In the genomic region with DNA sequence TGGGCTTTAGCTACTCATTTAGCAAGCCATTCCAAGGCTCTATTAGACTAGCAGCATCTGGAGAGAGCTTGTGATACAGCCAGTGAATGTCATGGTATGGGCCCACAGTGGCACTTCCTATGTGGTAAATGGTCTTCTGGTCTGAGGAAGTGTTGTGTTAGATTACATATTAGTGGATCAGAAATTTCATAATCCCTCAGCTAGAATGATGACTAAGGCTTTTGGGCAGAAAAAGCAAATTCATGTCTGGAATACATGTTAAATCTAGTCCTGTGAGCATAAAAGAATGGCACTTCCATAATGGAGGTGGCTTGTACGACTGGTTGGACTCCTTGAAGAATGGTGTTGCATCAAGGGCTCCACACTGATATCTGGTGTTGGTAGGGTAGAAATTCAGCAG, we compare ENCODE assay signal across 22 cellular contexts.
DNase-seq lines count a peak whose midpoint lies in the region; ATAC-seq and TF ChIP-seq lines count a peak whose summit lies in the region.
"Had no signal": no experiment of that assay in that cellular context is flagged by ENCODE, and none has a peak within 500 bp of the region (broad histone marks: within the 10 kb centered on the region; RNA-seq: fewer than 3 reads in every experiment).

No MANE protein-coding gene starts in this region.

- POLR2A ChIA-PET in CD4-positive, alpha-beta T cell (lab: Charles Lee), result no interaction called here

- no peak overlapping the region for H3K27ac Mint-ChIP-seq in CD4-positive, alpha-beta T cell
- H3K27ac Mint-ChIP-seq: activated CD8-positive, alpha-beta memory T cell treated with anti-CD3 and anti-CD28 coated beads, Interleukin-2, amount 10 ng/mL, durations not matched to agents 7 days and 5 days; natural killer cell treated with Interleukin-12 subunit alpha and Interleukin-12 subunit beta and Interleukin-15 and Interleukin-18, amount 100 ng/mL, for 72 hours had no signal

- no peak overlapping the region for H3K4me3 ChIP-seq in adipocyte (ENCODE audit: low read length)
- H3K4me3 ChIP-seq: dorsolateral prefrontal cortex, esophagus muscularis mucosa, GM12878, skin epidermis had no signal

- H3K4me1 Mint-ChIP-seq in CD4-positive, alpha-beta T cell (ENCODE audit: low read depth), result no peaks in the 10 kb centered on the region
- H3K4me1 Mint-ChIP-seq: activated CD8-positive, alpha-beta memory T cell treated with anti-CD3 and anti-CD28 coated beads, Interleukin-2, amount 10 ng/mL, durations not matched to agents 7 days and 5 days had no signal

- H3K4me1 ChIP-seq in adipocyte (ENCODE audit: control insufficient read depth, insufficient read depth, low read length), result no peaks in the 10 kb centered on the region
- H3K4me1 ChIP-seq: esophagus muscularis mucosa had no signal

- no peaks in the 10 kb centered on the region for H3K36me3 Mint-ChIP-seq in CD4-positive, alpha-beta T cell (ENCODE audit: low read depth)
- H3K36me3 Mint-ChIP-seq: activated CD8-positive, alpha-beta memory T cell treated with anti-CD3 and anti-CD28 coated beads, Interleukin-2, amount 10 ng/mL, durations not matched to agents 7 days and 5 days; natural killer cell treated with Interleukin-12 subunit alpha and Interleukin-12 subunit beta and Interleukin-15 and Interleukin-18, amount 100 ng/mL, for 72 hours had no signal

- DNase-seq in GM03348 (ENCODE audit: low spot score), result peak; percentile 6
- peak; percentile 88 for DNase-seq in MV-4-11 (lab: John Stamatoyannopoulos, UW)
- DNase-seq in adipocyte (ENCODE audit: low read depth), result peak; percentile 22
- peak; percentile 24 for DNase-seq in iris pigment epithelial cell (ENCODE audit: low read depth)
- DNase-seq in CD4-positive, alpha-beta T cell, result no peak
- DNase-seq in DMS 273 (lab: John Stamatoyannopoulos, UW; ENCODE audit: unreplicated experiment), result no peak
- DNase-seq in stimulated activated CD4-positive, alpha-beta T cell treated with anti-CD3 and anti-CD28 coated beads, Interleukin-15, amount 100 ng/mL, for 24 hours, result no peak
- DNase-seq: activated CD8-positive, alpha-beta memory T cell treated with anti-CD3 and anti-CD28 coated beads, Interleukin-2, amount 10 ng/mL, durations not matched to agents 7 days and 5 days; Calu3; dorsolateral prefrontal cortex; mesendoderm; MM.1S; NCI-H1930; NCI-H446 treated with DMSO at 0.1 percent for 48 hours; Right ventricle myocardium superior; stimulated activated CD4-positive, alpha-beta T cell treated with anti-CD3 and anti-CD28 coated beads, Interleukin-4, amount 100 ng/mL, for 1 hour; T-helper 2 cell had no signal

- H3K9me3 ChIP-seq in adipocyte (ENCODE audit: control insufficient read depth, low read length), result no peaks in the 10 kb centered on the region
- no peaks in the 10 kb centered on the region for H3K9me3 ChIP-seq in CD4-positive, alpha-beta T cell (ENCODE audit: control insufficient read depth, low read length)
- H3K9me3 ChIP-seq: esophagus muscularis mucosa had no signal

- H3K36me3 ChIP-seq in adipocyte (ENCODE audit: control insufficient read depth, insufficient read depth, low read length, severe bottlenecking), result no peaks in the 10 kb centered on the region
- H3K36me3 ChIP-seq: esophagus muscularis mucosa had no signal

- no peak overlapping the region for H3K9ac ChIP-seq in adipocyte (ENCODE audit: low read length)

- H3K27me3 Mint-ChIP-seq in CD4-positive, alpha-beta T cell, result no peaks in the 10 kb centered on the region
- H3K27me3 Mint-ChIP-seq: activated CD8-positive, alpha-beta memory T cell treated with anti-CD3 and anti-CD28 coated beads, Interleukin-2, amount 10 ng/mL, durations not matched to agents 7 days and 5 days; natural killer cell treated with Interleukin-12 subunit alpha and Interleukin-12 subunit beta and Interleukin-15 and Interleukin-18, amount 100 ng/mL, for 72 hours had no signal

- H3K27me3 ChIP-seq in adipocyte (replicated peaks; ENCODE audit: control insufficient read depth, insufficient read depth, low read length), result no peaks in the 10 kb centered on the region
- H3K27me3 ChIP-seq in CD4-positive, alpha-beta T cell (ENCODE audit: control insufficient read depth, insufficient read depth, low read length), result no peaks in the 10 kb centered on the region
- H3K27me3 ChIP-seq: dorsolateral prefrontal cortex, esophagus muscularis mucosa had no signal

- CTCF ChIA-PET in CD4-positive, alpha-beta T cell (lab: Charles Lee), result no interaction called here

- intact Hi-C loops in CD4-positive, alpha-beta T cell (cut with DNase I, micrococcal nuclease), result no loop called here

- TF ChIP-seq CTCF in CD4-positive, alpha-beta T cell (IDR thresholded peaks at IDR 0.05), result no peak

- no peak overlapping the region for H3K4me3 Mint-ChIP-seq in CD4-positive, alpha-beta T cell
- H3K4me3 Mint-ChIP-seq: activated CD8-positive, alpha-beta memory T cell treated with anti-CD3 and anti-CD28 coated beads, Interleukin-2, amount 10 ng/mL, durations not matched to agents 7 days and 5 days; natural killer cell treated with Interleukin-12 subunit alpha and Interleukin-12 subunit beta and Interleukin-15 and Interleukin-18, amount 100 ng/mL, for 72 hours had no signal

- ATAC-seq in CD4-positive, alpha-beta T cell (ENCODE audit: poor library complexity), result no peak
- no peak for ATAC-seq in HG02885 (IDR thresholded peaks at IDR 0.05; ENCODE audit: poor library complexity, unreplicated experiment)
- ATAC-seq: activated CD8-positive, alpha-beta memory T cell treated with anti-CD3 and anti-CD28 coated beads, Interleukin-2, amount 10 ng/mL, durations not matched to agents 7 days and 5 days; GM12878; natural killer cell treated with Interleukin-12 subunit alpha and Interleukin-12 subunit beta and Interleukin-15 and Interleukin-18, amount 100 ng/mL, for 72 hours had no signal

- H3K27ac ChIP-seq in CD4-positive, alpha-beta T cell (ENCODE audit: low read depth, low read length), result no peak overlapping the region
- H3K27ac ChIP-seq: dorsolateral prefrontal cortex, esophagus muscularis mucosa, skin epidermis had no signal

- H3K9me3 Mint-ChIP-seq in CD4-positive, alpha-beta T cell, result no peaks in the 10 kb centered on the region

Comparison
In these comparisons a context has a peak if more than half of its experiments do, and no peak if none do; other contexts are left out.
1. DNase-seq: peak in GM03348 (single experiment), MV-4-11 (single experiment), adipocyte (single experiment) and iris pigment epithelial cell (single experiment); none in CD4-positive, alpha-beta T cell (0 of 10), DMS 273 (single experiment) and stimulated activated CD4-positive, alpha-beta T cell treated with anti-CD3 and anti-CD28 coated beads, Interleukin-15, amount 100 ng/mL, for 24 hours (single experiment).